Comparison of ENCODE assay signal across 10 cellular contexts in the genomic region with DNA sequence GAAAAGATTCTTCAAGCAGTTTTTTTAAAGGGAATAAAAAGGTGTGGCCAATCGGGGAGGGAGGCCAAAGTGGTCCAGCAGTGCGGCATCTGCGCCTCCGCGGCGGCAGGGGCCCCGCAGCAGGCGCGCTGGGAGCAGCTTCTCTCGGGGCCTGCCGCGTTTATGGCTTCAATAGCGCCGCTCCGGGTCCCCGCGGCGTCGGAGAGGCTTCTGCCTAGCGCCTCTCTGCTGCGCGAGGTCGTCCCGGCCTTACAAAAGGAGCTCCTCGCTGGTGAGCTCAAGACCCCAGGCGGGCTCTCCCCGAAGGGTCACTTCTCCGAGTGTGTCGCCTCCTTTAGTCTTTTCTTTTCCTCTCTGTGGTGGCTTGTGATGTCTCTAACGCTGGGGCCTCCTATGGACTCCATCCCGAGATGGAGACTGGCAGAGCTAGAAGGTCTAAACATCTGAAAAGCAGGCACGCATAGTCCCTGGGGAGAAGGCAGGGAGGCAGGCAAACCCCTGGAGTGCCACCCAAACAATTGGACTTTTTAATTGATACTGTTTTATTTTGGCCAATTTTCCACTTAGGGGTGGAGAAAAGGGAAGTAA.
DNase-seq lines count a peak whose midpoint lies in the region; ATAC-seq and TF ChIP-seq lines count a peak whose summit lies in the region.
"Had no signal": no experiment of that assay in that cellular context is flagged by ENCODE, and none has a peak within 500 bp of the region (broad histone marks: within the 10 kb centered on the region; RNA-seq: fewer than 3 reads in every experiment).

No MANE protein-coding gene starts in this region.

- peaks cover 26% of the 10 kb centered on the region for H3K27me3 Mint-ChIP-seq in dendritic cell treated with granulocyte-macrophage colony-stimulating factor and Interleukin-4, amounts not matched to agents 40 ng/mL and 50 ng/mL, for 4 days

- ATAC-seq in mucosa of descending colon (peak; percentile 43), GM21529 (IDR thresholded peaks at IDR 0.05; ENCODE audit: unreplicated experiment) (no peak), HG02973 (IDR thresholded peaks at IDR 0.05; ENCODE audit: unreplicated experiment) (no peak), GM18505 (IDR thresholded peaks at IDR 0.05; ENCODE audit: unreplicated experiment) (no peak)

- in situ Hi-C loops in ACHN (cut with HindIII; ENCODE audit: low pct_ligation_motif_present, low pct_unique_long_range_greater_than_20kb, low sequenced_read_pairs), result no loop called here

- H3K4me1 Mint-ChIP-seq in dendritic cell treated with granulocyte-macrophage colony-stimulating factor and Interleukin-4, amounts not matched to agents 40 ng/mL and 50 ng/mL, for 4 days (ENCODE audit: low read depth), result peaks cover 22% of the 10 kb centered on the region

- no peaks in the 10 kb centered on the region for H3K9me3 ChIP-seq in mucosa of descending colon
- H3K9me3 ChIP-seq: neutrophil had no signal

- no peaks in the 10 kb centered on the region for H3K36me3 Mint-ChIP-seq in dendritic cell treated with granulocyte-macrophage colony-stimulating factor and Interleukin-4, amounts not matched to agents 40 ng/mL and 50 ng/mL, for 4 days (ENCODE audit: low read depth)

- intact Hi-C loops in dendritic cell treated with granulocyte-macrophage colony-stimulating factor and Interleukin-4, amounts not matched to agents 40 ng/mL and 50 ng/mL, for 4 days (cut with micrococcal nuclease), result loop anchor here (10.0 kb wide), 1 partner anchor 937 kb away; no protein-coding TSS in a partner anchor
- intact Hi-C loops in mucosa of descending colon (cut with DNase I, micrococcal nuclease), result loop anchor here (10.0 kb wide), 2 partner anchors 137 to 377 kb away; a partner anchor contains a TSS

- no peak for TF ChIP-seq POLR2A in GM18505 (IDR thresholded peaks at IDR 0.05; ENCODE audit: borderline replicate concordance, extremely low read depth, insufficient read depth, insufficient read length)

- peak overlapping the region; percentile 40 for H3K4me3 Mint-ChIP-seq in dendritic cell treated with granulocyte-macrophage colony-stimulating factor and Interleukin-4, amounts not matched to agents 40 ng/mL and 50 ng/mL, for 4 days

- H3K9me3 Mint-ChIP-seq in dendritic cell treated with granulocyte-macrophage colony-stimulating factor and Interleukin-4, amounts not matched to agents 40 ng/mL and 50 ng/mL, for 4 days, result no peaks in the 10 kb centered on the region

- H3K27ac Mint-ChIP-seq in dendritic cell treated with granulocyte-macrophage colony-stimulating factor and Interleukin-4, amounts not matched to agents 40 ng/mL and 50 ng/mL, for 4 days, result no peak overlapping the region

- TF ChIP-seq CTCF in mucosa of descending colon (IDR thresholded peaks at IDR 0.05), result no peak

- H3K36me3 ChIP-seq in mucosa of descending colon (ENCODE audit: low read depth), result no peaks in the 10 kb centered on the region
- H3K36me3 ChIP-seq: neutrophil had no signal

- DNase-seq in stimulated activated CD4-positive, alpha-beta T cell treated with anti-CD3 and anti-CD28 coated beads, Interleukin-1b, Interleukin-23, amount 100 ng/mL, for 48 hours, result peak; percentile 3
- DNase-seq in stimulated activated CD4-positive, alpha-beta T cell treated with anti-CD3 and anti-CD28 coated beads, Interleukin-12 subunit alpha, Interleukin-12 subunit beta, amount 100 ng/mL, for 4 hours, result no peak
- no peak for DNase-seq in mucosa of descending colon
- DNase-seq in ACHN, result no peak
- DNase-seq: Calu3 had no signal

- H3K4me1 ChIP-seq in mucosa of descending colon (ENCODE audit: low read depth), result no peaks in the 10 kb centered on the region

- no peak overlapping the region for H3K4me3 ChIP-seq in mucosa of descending colon
